ENCODE assay signal across 1 cellular context in the genomic region with DNA sequence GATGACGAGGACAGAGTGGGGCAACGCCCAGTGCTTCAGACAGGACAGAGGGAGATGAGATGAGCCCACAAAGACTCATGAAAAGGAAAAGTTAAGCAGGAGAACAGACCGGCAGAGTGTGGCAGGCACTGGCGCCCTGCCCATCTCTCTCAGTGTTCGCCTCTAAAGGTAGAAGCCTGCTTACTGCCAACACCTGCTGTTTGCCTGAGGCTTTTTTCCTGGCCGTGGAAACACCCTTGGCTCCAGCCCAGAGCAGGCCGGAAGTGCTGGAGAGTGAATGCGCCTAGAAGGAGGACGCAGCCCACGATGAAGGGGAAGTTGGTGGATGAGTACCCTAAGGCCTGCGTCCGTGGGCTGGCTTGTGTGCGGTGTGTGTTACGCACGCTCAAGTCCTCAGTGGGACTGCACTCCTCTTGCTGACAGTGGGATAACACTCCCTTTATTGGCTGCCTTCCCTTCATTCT.
TF ChIP-seq lines count a peak whose summit lies in the region.

No MANE protein-coding gene starts in this region.

TF ChIP-seq in SK-N-SH, 30 proteins besides CTCF, POLR2A, EP300 and RAD21 (continued from another document):
- TF ChIP-seq, protein P1, sequence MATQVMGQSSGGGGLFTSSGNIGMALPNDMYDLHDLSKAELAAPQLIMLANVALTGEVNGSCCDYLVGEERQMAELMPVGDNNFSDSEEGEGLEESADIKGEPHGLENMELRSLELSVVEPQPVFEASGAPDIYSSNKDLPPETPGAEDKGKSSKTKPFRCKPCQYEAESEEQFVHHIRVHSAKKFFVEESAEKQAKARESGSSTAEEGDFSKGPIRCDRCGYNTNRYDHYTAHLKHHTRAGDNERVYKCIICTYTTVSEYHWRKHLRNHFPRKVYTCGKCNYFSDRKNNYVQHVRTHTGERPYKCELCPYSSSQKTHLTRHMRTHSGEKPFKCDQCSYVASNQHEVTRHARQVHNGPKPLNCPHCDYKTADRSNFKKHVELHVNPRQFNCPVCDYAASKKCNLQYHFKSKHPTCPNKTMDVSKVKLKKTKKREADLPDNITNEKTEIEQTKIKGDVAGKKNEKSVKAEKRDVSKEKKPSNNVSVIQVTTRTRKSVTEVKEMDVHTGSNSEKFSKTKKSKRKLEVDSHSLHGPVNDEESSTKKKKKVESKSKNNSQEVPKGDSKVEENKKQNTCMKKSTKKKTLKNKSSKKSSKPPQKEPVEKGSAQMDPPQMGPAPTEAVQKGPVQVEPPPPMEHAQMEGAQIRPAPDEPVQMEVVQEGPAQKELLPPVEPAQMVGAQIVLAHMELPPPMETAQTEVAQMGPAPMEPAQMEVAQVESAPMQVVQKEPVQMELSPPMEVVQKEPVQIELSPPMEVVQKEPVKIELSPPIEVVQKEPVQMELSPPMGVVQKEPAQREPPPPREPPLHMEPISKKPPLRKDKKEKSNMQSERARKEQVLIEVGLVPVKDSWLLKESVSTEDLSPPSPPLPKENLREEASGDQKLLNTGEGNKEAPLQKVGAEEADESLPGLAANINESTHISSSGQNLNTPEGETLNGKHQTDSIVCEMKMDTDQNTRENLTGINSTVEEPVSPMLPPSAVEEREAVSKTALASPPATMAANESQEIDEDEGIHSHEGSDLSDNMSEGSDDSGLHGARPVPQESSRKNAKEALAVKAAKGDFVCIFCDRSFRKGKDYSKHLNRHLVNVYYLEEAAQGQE (IDR thresholded peaks at IDR 0.05; ENCODE audit: low read depth, low read length) = no peak
- TF ChIP-seq SMC3 (IDR thresholded peaks at IDR 0.05; ENCODE audit: low read depth, low read length) (no peak), MXI1 (IDR thresholded peaks at IDR 0.05; ENCODE audit: low read depth, low read length) (no peak), FOSL2 (IDR thresholded peaks at IDR 0.05; ENCODE audit: borderline replicate concordance, low read depth) (no peak)
- TF ChIP-seq, protein P2, sequence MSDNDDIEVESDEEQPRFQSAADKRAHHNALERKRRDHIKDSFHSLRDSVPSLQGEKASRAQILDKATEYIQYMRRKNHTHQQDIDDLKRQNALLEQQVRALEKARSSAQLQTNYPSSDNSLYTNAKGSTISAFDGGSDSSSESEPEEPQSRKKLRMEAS (IDR thresholded peaks at IDR 0.05; ENCODE audit: low read depth) = no peak
